ENCODE assay signal across 14 cellular contexts in genomic region chr20:4045741-4046140, GRCh38. TPM values are rescaled to one million over a fixed set of nuclear protein-coding genes. Genes with fewer than 3 reads are reported as not detected.
DNase-seq lines count a peak whose midpoint lies in the region; ATAC-seq, FAIRE-seq and TF ChIP-seq lines count a peak whose summit lies in the region.
"Had no signal": no experiment of that assay in that cellular context is flagged by ENCODE, and none has a peak within 500 bp of the region (broad histone marks: within the 10 kb centered on the region; RNA-seq: fewer than 3 reads in every experiment).

No MANE protein-coding gene starts in this region.

- no peaks in the 10 kb centered on the region for H3K27me3 ChIP-seq in small intestine (ENCODE audit: control insufficient read depth in 2 of 2, insufficient read depth in 2 of 2, low read length in 2 of 2)
- H3K27me3 ChIP-seq: suprapubic skin had no signal

- H3K36me3 ChIP-seq in small intestine (ENCODE audit: control insufficient read depth in 2 of 2, insufficient read depth in 2 of 2, low read length in 2 of 2), result no peaks in the 10 kb centered on the region
- H3K36me3 ChIP-seq: suprapubic skin had no signal

- DNase-seq in AG10803 (ENCODE audit: low read depth), result peak; percentile 79
- DNase-seq in HT1080 (ENCODE audit: low read depth), result peak; percentile 96
- peak; percentile 50 for DNase-seq in astrocyte of the spinal cord (ENCODE audit: low read depth, low spot score)
- DNase-seq in islet precursor cell, result peak; percentile 88
- no peak for DNase-seq in small intestine
- DNase-seq: activated CD4-positive, alpha-beta memory T cell treated with anti-CD3 and anti-CD28 coated beads for 36 hours; activated effector memory CD4-positive, alpha-beta T cell treated with anti-CD3 and anti-CD28 coated beads, Interleukin-2, amount 50 U/mL, for 16 hours; kidney; NK-92 treated with Interleukin-12 subunit alpha and Interleukin-12 subunit beta, amount 100 ng/mL, for 24 hours; psoas muscle had no signal

- no peak overlapping the region for H3K27ac ChIP-seq in small intestine (ENCODE audit: low read depth in 1 of 2, low read length in 1 of 2)
- H3K27ac ChIP-seq: psoas muscle, suprapubic skin had no signal

- H3K4me3 ChIP-seq in AG10803 (ENCODE audit: low read length) (no peak overlapping the region), astrocyte of the spinal cord (ENCODE audit: low read depth, low read length) (no peak overlapping the region), small intestine (ENCODE audit: low read depth in 1 of 2, low read length in 2 of 2) (no peak overlapping the region)
- H3K4me3 ChIP-seq: psoas muscle, suprapubic skin had no signal

- ATAC-seq in GM19023 (IDR thresholded peaks at IDR 0.05; ENCODE audit: unreplicated experiment) (no peak), GM18861 (IDR thresholded peaks at IDR 0.05; ENCODE audit: unreplicated experiment) (no peak), GM18502 (IDR thresholded peaks at IDR 0.05; ENCODE audit: poor library complexity, unreplicated experiment) (no peak)
- ATAC-seq: psoas muscle had no signal

- no peak for FAIRE-seq in small intestine (lab: Jason Lieb, UNC)
- FAIRE-seq: kidney had no signal

- in situ Hi-C loops in astrocyte of the spinal cord (cut with HindIII; ENCODE audit: low sequenced_read_pairs), result no loop called here

- TF ChIP-seq CTCF in AG10803 (conservative IDR thresholded peaks at IDR 0.05; ENCODE audit: low read length) (no peak), astrocyte of the spinal cord (IDR thresholded peaks at IDR 0.05; ENCODE audit: low read depth, low read length) (no peak)

- H3K9me3 ChIP-seq in small intestine (ENCODE audit: control insufficient read depth, low read depth), result no peaks in the 10 kb centered on the region
- H3K9me3 ChIP-seq: psoas muscle, suprapubic skin had no signal

- 62 to 65% (median 63%) methylated on average over 5 of the region's 5 CpGs for WGBS in small intestine, 3 donors

- peaks cover 4 to 5% of the 10 kb centered on the region in 2 donors for H3K4me1 ChIP-seq in small intestine (ENCODE audit: control insufficient read depth in 2 of 2, insufficient read depth in 1 of 2, low read depth in 1 of 2, low read length in 1 of 2)
- H3K4me1 ChIP-seq: psoas muscle had no signal

RNA-seq across cellular contexts. Expression of gene RNF24, which starts 30.4 kb away (rescaled TPM):
- 17.8 and 22.0 TPM in 2 replicates for total RNA-seq in HT1080 (2014; rRNA removed; shearing (Covaris generic))
- polyA plus RNA-seq in HT1080 (2015; cell fraction: cytosol; rRNA removed), result 32.8 and 41.9 TPM in 2 replicates
- 37.0 and 38.2 TPM in 2 replicates for polyA plus RNA-seq in HT1080 (2015; cell fraction: nucleus; rRNA removed)
- 1 to 10 TPM; 1.6 to 3.6 (median 2.0) TPM for polyA plus RNA-seq in small intestine
